3 cellular contexts compared by ENCODE assay signal in the genomic region with DNA sequence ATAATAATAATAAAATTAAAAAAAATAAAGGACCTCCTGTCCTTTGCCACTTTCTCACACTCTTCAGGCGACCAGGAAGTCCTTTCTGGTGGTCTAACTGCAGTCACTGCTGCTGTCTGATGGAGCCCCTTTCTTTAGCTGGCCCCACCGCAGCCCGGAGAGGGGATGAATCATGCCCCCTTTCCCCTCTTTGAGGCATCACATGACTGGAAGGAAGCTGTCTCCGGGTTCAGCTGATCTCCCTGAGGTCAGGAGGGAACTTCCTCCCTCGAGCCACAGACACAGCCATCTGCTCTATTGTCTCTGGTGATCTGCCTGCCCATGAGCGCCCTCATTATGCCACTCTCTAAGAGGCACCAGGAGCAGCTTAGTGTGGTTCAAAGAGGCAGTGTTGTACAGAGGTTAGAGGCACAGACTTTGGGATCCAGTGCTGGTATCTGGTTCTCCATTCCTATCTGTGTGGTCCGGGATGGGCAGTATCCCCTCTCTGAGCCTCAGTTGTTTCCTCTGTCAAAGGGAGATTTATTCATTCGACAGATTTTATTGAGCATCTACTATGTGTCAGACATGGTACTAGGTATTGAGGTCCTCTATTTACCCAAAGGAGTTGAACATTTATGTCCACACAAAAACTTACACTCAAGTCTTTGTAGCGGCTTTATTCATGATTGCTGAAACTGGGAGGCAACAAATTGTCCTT.
TF ChIP-seq lines count a peak whose summit lies in the region.

No MANE protein-coding gene starts in this region.

TF ChIP-seq in SK-N-SH, 30 proteins besides CTCF, POLR2A, EP300 and RAD21:
- TF ChIP-seq, protein P1, sequence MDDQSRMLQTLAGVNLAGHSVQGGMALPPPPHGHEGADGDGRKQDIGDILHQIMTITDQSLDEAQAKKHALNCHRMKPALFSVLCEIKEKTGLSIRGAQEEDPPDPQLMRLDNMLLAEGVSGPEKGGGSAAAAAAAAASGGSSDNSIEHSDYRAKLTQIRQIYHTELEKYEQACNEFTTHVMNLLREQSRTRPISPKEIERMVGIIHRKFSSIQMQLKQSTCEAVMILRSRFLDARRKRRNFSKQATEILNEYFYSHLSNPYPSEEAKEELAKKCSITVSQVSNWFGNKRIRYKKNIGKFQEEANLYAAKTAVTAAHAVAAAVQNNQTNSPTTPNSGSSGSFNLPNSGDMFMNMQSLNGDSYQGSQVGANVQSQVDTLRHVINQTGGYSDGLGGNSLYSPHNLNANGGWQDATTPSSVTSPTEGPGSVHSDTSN (IDR thresholded peaks at IDR 0.05) = no peak
- TF ChIP-seq, protein P2, sequence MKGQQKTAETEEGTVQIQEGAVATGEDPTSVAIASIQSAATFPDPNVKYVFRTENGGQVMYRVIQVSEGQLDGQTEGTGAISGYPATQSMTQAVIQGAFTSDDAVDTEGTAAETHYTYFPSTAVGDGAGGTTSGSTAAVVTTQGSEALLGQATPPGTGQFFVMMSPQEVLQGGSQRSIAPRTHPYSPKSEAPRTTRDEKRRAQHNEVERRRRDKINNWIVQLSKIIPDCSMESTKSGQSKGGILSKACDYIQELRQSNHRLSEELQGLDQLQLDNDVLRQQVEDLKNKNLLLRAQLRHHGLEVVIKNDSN (IDR thresholded peaks at IDR 0.05; ENCODE audit: borderline replicate concordance, low read depth) = 0 out of 2 replicates have a peak, but pooled peaks have one; percentile 26

TF ChIP-seq in SK-N-SH treated with all-trans-retinoic acid at 6 μM for 48 hours, 23 proteins besides CTCF, POLR2A, EP300 and RAD21:
- TF ChIP-seq, protein P3, sequence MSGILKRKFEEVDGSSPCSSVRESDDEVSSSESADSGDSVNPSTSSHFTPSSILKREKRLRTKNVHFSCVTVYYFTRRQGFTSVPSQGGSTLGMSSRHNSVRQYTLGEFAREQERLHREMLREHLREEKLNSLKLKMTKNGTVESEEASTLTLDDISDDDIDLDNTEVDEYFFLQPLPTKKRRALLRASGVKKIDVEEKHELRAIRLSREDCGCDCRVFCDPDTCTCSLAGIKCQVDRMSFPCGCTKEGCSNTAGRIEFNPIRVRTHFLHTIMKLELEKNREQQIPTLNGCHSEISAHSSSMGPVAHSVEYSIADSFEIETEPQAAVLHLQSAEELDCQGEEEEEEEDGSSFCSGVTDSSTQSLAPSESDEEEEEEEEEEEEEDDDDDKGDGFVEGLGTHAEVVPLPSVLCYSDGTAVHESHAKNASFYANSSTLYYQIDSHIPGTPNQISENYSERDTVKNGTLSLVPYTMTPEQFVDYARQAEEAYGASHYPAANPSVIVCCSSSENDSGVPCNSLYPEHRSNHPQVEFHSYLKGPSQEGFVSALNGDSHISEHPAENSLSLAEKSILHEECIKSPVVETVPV (CRISPR knock-in tag; IDR thresholded peaks at IDR 0.05) = no peak
- TF ChIP-seq GLIS3 (CRISPR knock-in tag; IDR thresholded peaks at IDR 0.05) = no peak
- no peak for TF ChIP-seq ZNF8 (CRISPR knock-in tag; IDR thresholded peaks at IDR 0.05)
- no peak for TF ChIP-seq OSR1 (CRISPR knock-in tag; IDR thresholded peaks at IDR 0.05)
- no peak for TF ChIP-seq ZNF70 (CRISPR knock-in tag; IDR thresholded peaks at IDR 0.05)
- no peak for TF ChIP-seq RARB (CRISPR knock-in tag; IDR thresholded peaks at IDR 0.05)
- TF ChIP-seq BACH2 (CRISPR knock-in tag; IDR thresholded peaks at IDR 0.05; ENCODE audit: borderline replicate concordance) = no peak
- no peak for TF ChIP-seq PPARA (CRISPR knock-in tag; IDR thresholded peaks at IDR 0.05; ENCODE audit: borderline replicate concordance)
- TF ChIP-seq ARNTL (CRISPR knock-in tag; IDR thresholded peaks at IDR 0.05; ENCODE audit: borderline replicate concordance, low read depth) = no peak
- no peak for TF ChIP-seq ZFP3 (CRISPR knock-in tag; IDR thresholded peaks at IDR 0.05)
- TF ChIP-seq, protein P4, sequence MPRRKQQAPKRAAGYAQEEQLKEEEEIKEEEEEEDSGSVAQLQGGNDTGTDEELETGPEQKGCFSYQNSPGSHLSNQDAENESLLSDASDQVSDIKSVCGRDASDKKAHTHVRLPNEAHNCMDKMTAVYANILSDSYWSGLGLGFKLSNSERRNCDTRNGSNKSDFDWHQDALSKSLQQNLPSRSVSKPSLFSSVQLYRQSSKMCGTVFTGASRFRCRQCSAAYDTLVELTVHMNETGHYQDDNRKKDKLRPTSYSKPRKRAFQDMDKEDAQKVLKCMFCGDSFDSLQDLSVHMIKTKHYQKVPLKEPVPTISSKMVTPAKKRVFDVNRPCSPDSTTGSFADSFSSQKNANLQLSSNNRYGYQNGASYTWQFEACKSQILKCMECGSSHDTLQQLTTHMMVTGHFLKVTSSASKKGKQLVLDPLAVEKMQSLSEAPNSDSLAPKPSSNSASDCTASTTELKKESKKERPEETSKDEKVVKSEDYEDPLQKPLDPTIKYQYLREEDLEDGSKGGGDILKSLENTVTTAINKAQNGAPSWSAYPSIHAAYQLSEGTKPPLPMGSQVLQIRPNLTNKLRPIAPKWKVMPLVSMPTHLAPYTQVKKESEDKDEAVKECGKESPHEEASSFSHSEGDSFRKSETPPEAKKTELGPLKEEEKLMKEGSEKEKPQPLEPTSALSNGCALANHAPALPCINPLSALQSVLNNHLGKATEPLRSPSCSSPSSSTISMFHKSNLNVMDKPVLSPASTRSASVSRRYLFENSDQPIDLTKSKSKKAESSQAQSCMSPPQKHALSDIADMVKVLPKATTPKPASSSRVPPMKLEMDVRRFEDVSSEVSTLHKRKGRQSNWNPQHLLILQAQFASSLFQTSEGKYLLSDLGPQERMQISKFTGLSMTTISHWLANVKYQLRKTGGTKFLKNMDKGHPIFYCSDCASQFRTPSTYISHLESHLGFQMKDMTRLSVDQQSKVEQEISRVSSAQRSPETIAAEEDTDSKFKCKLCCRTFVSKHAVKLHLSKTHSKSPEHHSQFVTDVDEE (CRISPR knock-in tag; IDR thresholded peaks at IDR 0.05) = no peak
- no peak for TF ChIP-seq ZNF565 (CRISPR knock-in tag; conservative IDR thresholded peaks at IDR 0.05; ENCODE audit: low read depth)
- TF ChIP-seq TCF4 (CRISPR knock-in tag; IDR thresholded peaks at IDR 0.05; ENCODE audit: borderline replicate concordance) = no peak

TF ChIP-seq in H1, 55 proteins besides CTCF, POLR2A, EP300 and RAD21:
- no peak for TF ChIP-seq NRF1 (IDR thresholded peaks at IDR 0.05; ENCODE audit: low read depth, low read length)
- peak; percentile 4 for TF ChIP-seq KDM4A (IDR thresholded peaks at IDR 0.05; ENCODE audit: low read depth, low read length, severe bottlenecking)
- TF ChIP-seq POU5F1 (IDR thresholded peaks at IDR 0.05; ENCODE audit: low read depth, low read length) = no peak
- TF ChIP-seq TBP (IDR thresholded peaks at IDR 0.05; ENCODE audit: low read depth, low read length) = no peak
- TF ChIP-seq CHD1 (IDR thresholded peaks at IDR 0.05; ENCODE audit: low read depth, low read length) = no peak
- no peak for TF ChIP-seq SIN3A (conservative IDR thresholded peaks at IDR 0.05 in 1 of 2, IDR thresholded peaks at IDR 0.05 in 1 of 2; ENCODE audit: low read depth in 1 of 2, low read length in 2 of 2)
- no peak for TF ChIP-seq SP2 (IDR thresholded peaks at IDR 0.05; ENCODE audit: low read length)
- TF ChIP-seq BACH1 (IDR thresholded peaks at IDR 0.05; ENCODE audit: low read length) = no peak
